In genomic region chr12:132194056-132194455, GRCh38 we compare ENCODE assay signal across 12 cellular contexts. TPM values are rescaled to one million over a fixed set of nuclear protein-coding genes. Genes with fewer than 3 reads are reported as not detected.
DNase-seq lines count a peak whose midpoint lies in the region; ATAC-seq and TF ChIP-seq lines count a peak whose summit lies in the region.
"Had no signal": no experiment of that assay in that cellular context is flagged by ENCODE, and none has a peak within 500 bp of the region (broad histone marks: within the 10 kb centered on the region; RNA-seq: fewer than 3 reads in every experiment).

No MANE protein-coding gene starts in this region.

- DNase-seq in DMS53 (lab: John Stamatoyannopoulos, UW) (peak; percentile 58), DMS53 treated with DMSO at 0.1 percent for 48 hours (lab: John Stamatoyannopoulos, UW; ENCODE audit: unreplicated experiment) (no peak), HEK293T (ENCODE audit: extremely low spot score) (peak; percentile 66), lower lobe of right lung (no peak), retina (no peak), substantia nigra (lab: John Stamatoyannopoulos, UW) (no peak), NCI-H1436 (lab: John Stamatoyannopoulos, UW) (no peak)
- DNase-seq in activated naive CD8-positive, alpha-beta T cell treated with anti-CD3 and anti-CD28 coated beads for 36 hours: peak; percentile 46
- DNase-seq: activated naive CD4-positive, alpha-beta T cell treated with Interleukin-2 at 50 U/mL for 16 hours; effector CD4-positive, alpha-beta T cell; NCI-H1694 had no signal

- no peaks in the 10 kb centered on the region for H3K36me3 ChIP-seq in lower lobe of right lung

- H3K27me3 ChIP-seq in lower lobe of right lung (ENCODE audit: low read depth): peaks cover 4% of the 10 kb centered on the region

- CTCF ChIA-PET in HEK293T (lab: Yijun Ruan, JAX): interaction anchor here (0.6 to 1.0 kb wide), 2 partner anchors 31 to 40 kb away, joined by 3 to 6 read pairs; no protein-coding TSS in a partner anchor

- H3K9me3 ChIP-seq in lower lobe of right lung: peaks cover 3% of the 10 kb centered on the region

- no peak overlapping the region for H3K27ac ChIP-seq in lower lobe of right lung
- H3K27ac ChIP-seq in substantia nigra (ENCODE audit: low read depth, low read length, poor library complexity, severe bottlenecking): no peak overlapping the region

- no peak overlapping the region for H3K27ac Mint-ChIP-seq in activated naive CD8-positive, alpha-beta T cell treated with anti-CD3 and anti-CD28 coated beads for 36 hours
- H3K27ac Mint-ChIP-seq: nephron had no signal

- ATAC-seq in lower lobe of right lung: no peak

- peaks cover 10% of the 10 kb centered on the region for H3K4me1 ChIP-seq in lower lobe of right lung

- POLR2A ChIA-PET in HEK293T (lab: Yijun Ruan, JAX): interaction anchor here (1.0 kb wide), 1 partner anchor 49 kb away, joined by 3 read pairs; no protein-coding TSS in a partner anchor

- no peak overlapping the region for H3K4me3 ChIP-seq in lower lobe of right lung

- intact Hi-C loops in lower lobe of right lung (cut with DNase I): no loop called here

- H3K9me3 Mint-ChIP-seq in activated naive CD8-positive, alpha-beta T cell treated with anti-CD3 and anti-CD28 coated beads for 36 hours: peaks cover 9% of the 10 kb centered on the region

- no peaks in the 10 kb centered on the region for H3K27me3 Mint-ChIP-seq in activated naive CD8-positive, alpha-beta T cell treated with anti-CD3 and anti-CD28 coated beads for 36 hours

- peaks cover 8% of the 10 kb centered on the region for H3K36me3 Mint-ChIP-seq in activated naive CD8-positive, alpha-beta T cell treated with anti-CD3 and anti-CD28 coated beads for 36 hours

- H3K4me3 Mint-ChIP-seq in activated naive CD8-positive, alpha-beta T cell treated with anti-CD3 and anti-CD28 coated beads for 36 hours: no peak overlapping the region
- H3K4me3 Mint-ChIP-seq: nephron had no signal

- H3K4me1 Mint-ChIP-seq in activated naive CD8-positive, alpha-beta T cell treated with anti-CD3 and anti-CD28 coated beads for 36 hours: peaks cover 7% of the 10 kb centered on the region

- TF ChIP-seq CTCF in lower lobe of right lung (IDR thresholded peaks at IDR 0.05): peak; percentile 13

TF ChIP-seq in HEK293T, 16 proteins besides CTCF, POLR2A, EP300 and RAD21:
- no peak for TF ChIP-seq NFRKB (IDR thresholded peaks at IDR 0.05)

RNA-seq across cellular contexts. Expression of gene NOC4L, which starts 49.8 kb away (rescaled TPM):
- 10 to 100 TPM; 54.2 to 59.2 TPM for total RNA-seq in activated naive CD8-positive, alpha-beta T cell treated with anti-CD3 and anti-CD28 coated beads for 36 hours
- total RNA-seq in lower lobe of right lung: 15.8 TPM

RNA-seq across cellular contexts. Expression of gene DDX51, which starts 49.9 kb away (rescaled TPM):
- total RNA-seq in activated naive CD8-positive, alpha-beta T cell treated with anti-CD3 and anti-CD28 coated beads for 36 hours: 10 to 100 TPM; 32.4 to 34.8 TPM
- 11.9 TPM for total RNA-seq in lower lobe of right lung

Comparison
In these comparisons a context has a peak if more than half of its experiments do, and no peak if none do; other contexts are left out.
1. DNase-seq: peak in DMS53 (single experiment), HEK293T (single experiment) and activated naive CD8-positive, alpha-beta T cell treated with anti-CD3 and anti-CD28 coated beads for 36 hours (single experiment); none in DMS53 treated with DMSO at 0.1 percent for 48 hours (single experiment), lower lobe of right lung (single experiment), retina (single experiment), substantia nigra (0 of 49) and NCI-H1436 (single experiment).